Comparison of ENCODE assay signal across 13 cellular contexts in the genomic region with DNA sequence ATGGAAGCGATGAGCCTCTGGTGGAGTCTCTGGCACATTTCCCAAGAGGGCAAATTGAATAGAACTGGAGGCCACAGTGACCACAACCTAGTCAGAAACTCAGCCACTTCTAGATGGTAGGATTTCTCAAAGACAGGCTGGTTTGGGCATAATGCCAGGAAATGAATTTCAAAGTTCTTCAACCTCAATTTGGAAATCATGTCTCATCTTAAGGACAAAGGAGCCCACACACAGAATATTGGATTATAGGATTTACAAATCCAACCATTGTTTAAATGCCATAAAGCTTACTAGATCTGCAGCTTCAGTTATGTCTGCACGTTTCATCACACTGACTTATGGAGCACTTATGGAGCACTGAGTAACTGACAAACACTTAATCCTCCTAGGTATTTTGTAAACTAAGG.
DNase-seq lines count a peak whose midpoint lies in the region; ATAC-seq and TF ChIP-seq lines count a peak whose summit lies in the region.
"Had no signal": no experiment of that assay in that cellular context is flagged by ENCODE, and none has a peak within 500 bp of the region (broad histone marks: within the 10 kb centered on the region; RNA-seq: fewer than 3 reads in every experiment).

No MANE protein-coding gene starts in this region.

- H3K4me3 ChIP-seq in ACC112 (ENCODE audit: low read depth, low read length): no peak overlapping the region
- no peak overlapping the region for H3K4me3 ChIP-seq in hepatocyte
- H3K4me3 ChIP-seq: body of pancreas, heart left ventricle had no signal

- no peaks in the 10 kb centered on the region for H3K27me3 ChIP-seq in ACC112 (ENCODE audit: insufficient read depth, low read length)
- H3K27me3 ChIP-seq in hepatocyte: no peaks in the 10 kb centered on the region
- H3K27me3 ChIP-seq: body of pancreas, heart left ventricle had no signal

- H3K36me3 ChIP-seq in ACC112 (ENCODE audit: insufficient read depth, low read length) (no peaks in the 10 kb centered on the region), hepatocyte (replicated peaks; ENCODE audit: insufficient read depth, low read depth) (no peaks in the 10 kb centered on the region)
- H3K36me3 ChIP-seq: heart left ventricle had no signal

- H3K9me3 ChIP-seq in hepatocyte (ENCODE audit: low read depth): no peaks in the 10 kb centered on the region
- H3K9me3 ChIP-seq: body of pancreas, heart left ventricle had no signal

- peak overlapping the region; percentile 98 for H3K27ac ChIP-seq in ACC112 (ENCODE audit: low read depth, low read length)
- peak overlapping the region; percentile 83 for H3K27ac ChIP-seq in hepatocyte
- H3K27ac ChIP-seq: body of pancreas had no signal

- H3K4me1 ChIP-seq in ACC112 (ENCODE audit: control insufficient read depth, insufficient read depth, low read length, unreplicated experiment) (peaks cover 70% of the 10 kb centered on the region), hepatocyte (ENCODE audit: insufficient read depth) (peaks cover 33% of the 10 kb centered on the region)
- H3K4me1 ChIP-seq: body of pancreas had no signal

- no peaks in the 10 kb centered on the region for H4K20me1 ChIP-seq in hepatocyte (ENCODE audit: insufficient read depth, poor library complexity, severe bottlenecking)

- DNase-seq in LHCN-M2 (ENCODE audit: low read depth): peak; percentile 88
- DNase-seq in SW480 (ENCODE audit: low spot score): peak; percentile 18
- peak; percentile 46 for DNase-seq in hepatocyte (ENCODE audit: low spot score)
- no peak for DNase-seq in activated naive CD4-positive, alpha-beta T cell treated with anti-CD3 and anti-CD28 coated beads, Interleukin-2, amount 50 U/mL, for 16 hours
- DNase-seq: body of pancreas; heart left ventricle; naive thymus-derived CD4-positive, alpha-beta T cell; NCI-H1105; SHP77 had no signal

- no peak for TF ChIP-seq CTCF in hepatocyte (IDR thresholded peaks at IDR 0.05; ENCODE audit: poor library complexity)

- H3K79me2 ChIP-seq in ACC112 (ENCODE audit: control insufficient read depth, insufficient read depth, low read length, unreplicated experiment): no peaks in the 10 kb centered on the region
- H3K79me2 ChIP-seq in hepatocyte: no peaks in the 10 kb centered on the region

- no peak overlapping the region for H3K4me2 ChIP-seq in hepatocyte

- WGBS in hepatocyte (ENCODE audit: low lambda C conversion rate, missing lambda C conversion rate): 41% methylated on average over 2 of the region's 2 CpGs

- H3K9me2 ChIP-seq in hepatocyte (replicated peaks; ENCODE audit: insufficient read depth): no peaks in the 10 kb centered on the region

- H2AFZ ChIP-seq in ACC112 (ENCODE audit: low read length, unreplicated experiment) (no peak overlapping the region), hepatocyte (no peak overlapping the region)

- ATAC-seq in HG02852 (IDR thresholded peaks at IDR 0.05; ENCODE audit: unreplicated experiment) (no peak), GM21515 (IDR thresholded peaks at IDR 0.05; ENCODE audit: unreplicated experiment) (no peak), GM18498 (IDR thresholded peaks at IDR 0.05; ENCODE audit: unreplicated experiment) (no peak)
- ATAC-seq: body of pancreas; naive thymus-derived CD4-positive, alpha-beta T cell had no signal
